ENCODE assay signal across 8 cellular contexts in the genomic region with DNA sequence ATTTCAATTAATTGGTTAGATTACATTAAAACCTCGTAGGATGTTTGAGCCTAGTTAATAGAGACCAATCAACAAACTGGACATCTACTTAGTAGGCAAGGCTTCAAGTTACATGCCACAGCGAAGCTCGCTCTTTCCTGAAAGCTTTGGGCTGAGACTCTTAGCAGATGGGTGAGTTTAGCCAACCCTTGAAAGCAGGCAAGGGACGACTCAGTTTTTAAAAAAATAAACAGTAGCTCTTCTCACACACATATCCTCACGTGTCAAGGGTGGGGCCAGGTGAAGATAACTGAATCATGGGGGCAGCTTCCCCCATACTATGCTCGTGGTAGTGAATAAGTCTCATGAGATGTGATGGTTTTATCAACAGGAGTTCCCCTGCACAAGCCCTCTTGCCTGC. TPM values are rescaled to one million over a fixed set of nuclear protein-coding genes. Genes with fewer than 3 reads are reported as not detected.
A peak's percentile ranks its signal among the peaks of the same experiment; 100 is the strongest.
DNase-seq lines count a peak whose midpoint lies in the region; ATAC-seq and TF ChIP-seq lines count a peak whose summit lies in the region.

No MANE protein-coding gene starts in this region.

- H3K27ac Mint-ChIP-seq in chondrocyte (ENCODE audit: unreplicated experiment): peak overlapping the region; percentile 91

- DNase-seq in Caki2 (ENCODE audit: low read depth) (peak; percentile 46), M059J (ENCODE audit: low read depth) (peak; percentile 46), chondrocyte (ENCODE audit: low spot score) (no peak), dermis blood vessel endothelial cell (no peak), T-helper 9 cell (no peak), GF-D8 (lab: John Stamatoyannopoulos, UW) (no peak)

- no peak for ATAC-seq in GM18502 (IDR thresholded peaks at IDR 0.05; ENCODE audit: poor library complexity, unreplicated experiment)

- no peak overlapping the region for H3K4me2 ChIP-seq in neural cell (ENCODE audit: low read length)

- peak overlapping the region; percentile 68 for H3K4me3 ChIP-seq in neural cell (ENCODE audit: low read length)

- no peaks in the 10 kb centered on the region for H3K27me3 Mint-ChIP-seq in chondrocyte (ENCODE audit: low read depth)

- no peak overlapping the region for H2AFZ ChIP-seq in neural cell (ENCODE audit: low read depth, low read length)

- no peaks in the 10 kb centered on the region for H3K9me2 ChIP-seq in neural cell (ENCODE audit: insufficient read depth, low read length)

- H3K36me3 Mint-ChIP-seq in chondrocyte (ENCODE audit: low read depth): no peaks in the 10 kb centered on the region

- H3K4me1 Mint-ChIP-seq in chondrocyte (ENCODE audit: low read depth): peaks cover 35% of the 10 kb centered on the region

- no peaks in the 10 kb centered on the region for H3F3A ChIP-seq in neural cell (ENCODE audit: insufficient read depth, low read length, poor library complexity, severe bottlenecking)

- no peak overlapping the region for H3K9ac ChIP-seq in neural cell (ENCODE audit: low read length)

- H3K79me2 ChIP-seq in neural cell (replicated peaks; ENCODE audit: insufficient read depth, low read length): no peaks in the 10 kb centered on the region

- in situ Hi-C loops in Caki2 (cut with HindIII; ENCODE audit: low pct_unique_long_range_greater_than_20kb, low sequenced_read_pairs): no loop called here

- no peaks in the 10 kb centered on the region for H3K36me3 ChIP-seq in neural cell (ENCODE audit: insufficient read depth, low read length)

- no peaks in the 10 kb centered on the region for H3K27me3 ChIP-seq in neural cell (ENCODE audit: insufficient read depth, low read depth, low read length)

- peak overlapping the region; percentile 94 for H3K4me3 Mint-ChIP-seq in chondrocyte (ENCODE audit: unreplicated experiment)

- H4K20me1 ChIP-seq in neural cell (ENCODE audit: insufficient read depth): no peaks in the 10 kb centered on the region

- H3K9me3 ChIP-seq in neural cell (ENCODE audit: low read length): no peaks in the 10 kb centered on the region

- TF ChIP-seq EP300 in neural cell (conservative IDR thresholded peaks at IDR 0.05; ENCODE audit: poor library complexity, severe bottlenecking): no peak

- TF ChIP-seq CTCF in chondrocyte (IDR thresholded peaks at IDR 0.05): no peak
- no peak for TF ChIP-seq CTCF in neural cell (IDR thresholded peaks at IDR 0.05; ENCODE audit: poor library complexity, severe bottlenecking)

- H3K27ac ChIP-seq in neural cell (ENCODE audit: low read length): no peak overlapping the region

- H3K9me3 Mint-ChIP-seq in chondrocyte (ENCODE audit: low read depth): no peaks in the 10 kb centered on the region

- TF ChIP-seq RAD21 in neural cell (conservative IDR thresholded peaks at IDR 0.05): no peak

TF ChIP-seq in neural cell, 6 proteins besides CTCF, POLR2A, EP300 and RAD21:
- no peak for TF ChIP-seq POLR2AphosphoS5 (IDR thresholded peaks at IDR 0.05)
- no peak for TF ChIP-seq SMC3 (conservative IDR thresholded peaks at IDR 0.05; ENCODE audit: poor library complexity)
- TF ChIP-seq TAF1 (IDR thresholded peaks at IDR 0.05; ENCODE audit: low read depth): no peak
- TF ChIP-seq MXI1 (conservative IDR thresholded peaks at IDR 0.05; ENCODE audit: poor library complexity, severe bottlenecking): no peak
- TF ChIP-seq EZH2 (IDR thresholded peaks at IDR 0.05; ENCODE audit: borderline replicate concordance, insufficient read depth, low read length, poor library complexity, severe bottlenecking): no peak
- TF ChIP-seq, protein P1, sequence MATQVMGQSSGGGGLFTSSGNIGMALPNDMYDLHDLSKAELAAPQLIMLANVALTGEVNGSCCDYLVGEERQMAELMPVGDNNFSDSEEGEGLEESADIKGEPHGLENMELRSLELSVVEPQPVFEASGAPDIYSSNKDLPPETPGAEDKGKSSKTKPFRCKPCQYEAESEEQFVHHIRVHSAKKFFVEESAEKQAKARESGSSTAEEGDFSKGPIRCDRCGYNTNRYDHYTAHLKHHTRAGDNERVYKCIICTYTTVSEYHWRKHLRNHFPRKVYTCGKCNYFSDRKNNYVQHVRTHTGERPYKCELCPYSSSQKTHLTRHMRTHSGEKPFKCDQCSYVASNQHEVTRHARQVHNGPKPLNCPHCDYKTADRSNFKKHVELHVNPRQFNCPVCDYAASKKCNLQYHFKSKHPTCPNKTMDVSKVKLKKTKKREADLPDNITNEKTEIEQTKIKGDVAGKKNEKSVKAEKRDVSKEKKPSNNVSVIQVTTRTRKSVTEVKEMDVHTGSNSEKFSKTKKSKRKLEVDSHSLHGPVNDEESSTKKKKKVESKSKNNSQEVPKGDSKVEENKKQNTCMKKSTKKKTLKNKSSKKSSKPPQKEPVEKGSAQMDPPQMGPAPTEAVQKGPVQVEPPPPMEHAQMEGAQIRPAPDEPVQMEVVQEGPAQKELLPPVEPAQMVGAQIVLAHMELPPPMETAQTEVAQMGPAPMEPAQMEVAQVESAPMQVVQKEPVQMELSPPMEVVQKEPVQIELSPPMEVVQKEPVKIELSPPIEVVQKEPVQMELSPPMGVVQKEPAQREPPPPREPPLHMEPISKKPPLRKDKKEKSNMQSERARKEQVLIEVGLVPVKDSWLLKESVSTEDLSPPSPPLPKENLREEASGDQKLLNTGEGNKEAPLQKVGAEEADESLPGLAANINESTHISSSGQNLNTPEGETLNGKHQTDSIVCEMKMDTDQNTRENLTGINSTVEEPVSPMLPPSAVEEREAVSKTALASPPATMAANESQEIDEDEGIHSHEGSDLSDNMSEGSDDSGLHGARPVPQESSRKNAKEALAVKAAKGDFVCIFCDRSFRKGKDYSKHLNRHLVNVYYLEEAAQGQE (IDR thresholded peaks at IDR 0.05; ENCODE audit: borderline replicate concordance): no peak
TF ChIP-seq in neural cell: peak in this region for 0.

RNA-seq across cellular contexts. Expression of a gene that starts 0.8 kb away (rescaled TPM):
- total RNA-seq in Caki2 (2014; rRNA removed; shearing (Covaris generic); ENCODE audit: low replicate concordance): 10.6 and 14.2 TPM in 2 replicates
- total RNA-seq in M059J (2014; rRNA removed; shearing (Covaris generic)): 12.0 and 12.4 TPM in 2 replicates
- 0.85 to 1.7 TPM (median 1.0 TPM) in 3 replicates for total RNA-seq in chondrocyte
- polyA plus RNA-seq in neural cell: 1.4 TPM in 1 of 2 replicates, not detected in the other
- 2.8 TPM in 1 of 2 replicates, not detected in the other for polyA minus RNA-seq in neural cell
- 1.2 and 3.4 TPM in 2 replicates for total RNA-seq in dermis blood vessel endothelial cell

RNA-seq across cellular contexts. Expression of a gene that starts 40.3 kb away (rescaled TPM):
- 37.2 and 51.3 TPM in 2 replicates for total RNA-seq in Caki2 (2014; rRNA removed; shearing (Covaris generic); ENCODE audit: low replicate concordance)
- 71.8 and 131 TPM in 2 replicates for total RNA-seq in M059J (2014; rRNA removed; shearing (Covaris generic))
- total RNA-seq in chondrocyte (135 to 142 TPM (median 139 TPM) in 3 replicates), dermis blood vessel endothelial cell (108 and 189 TPM in 2 replicates)
- polyA plus RNA-seq in neural cell: 113 and 151 TPM in 2 replicates
- 299 and 365 TPM in 2 replicates for polyA minus RNA-seq in neural cell

Comparison
In these comparisons a context has a peak if more than half of its experiments do, and no peak if none do; other contexts are left out.
1. DNase-seq: peak in Caki2 (single experiment) and M059J (single experiment); none in chondrocyte (single experiment), dermis blood vessel endothelial cell (single experiment), T-helper 9 cell (single experiment) and GF-D8 (single experiment).